In the genomic region with DNA sequence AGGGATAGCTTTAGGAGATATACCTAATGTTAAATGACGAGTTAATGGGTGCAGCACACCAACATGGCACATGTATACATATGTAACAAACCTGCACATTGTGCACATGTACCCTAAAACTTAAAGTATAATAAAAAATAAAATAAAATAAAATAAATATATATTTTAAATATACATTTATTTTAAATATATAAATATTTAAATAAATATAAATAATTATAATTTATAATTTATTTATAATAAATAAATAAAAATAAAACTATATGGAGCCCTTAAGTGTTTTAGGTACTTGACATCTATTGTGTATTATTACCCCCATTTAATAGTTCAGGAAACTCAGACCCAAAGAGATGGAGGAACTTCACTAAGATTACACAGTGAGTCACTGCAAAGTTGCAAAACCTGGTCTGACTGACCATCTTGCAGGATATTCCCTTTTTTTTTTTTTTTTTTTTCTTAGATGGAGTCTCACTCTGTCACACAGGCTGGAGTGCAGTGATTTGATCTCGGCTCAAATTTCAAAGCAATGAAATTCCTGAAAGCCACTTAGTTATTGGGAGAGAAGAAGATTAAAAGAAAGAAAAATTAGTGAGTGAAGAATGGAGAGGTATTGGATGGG, we compare ENCODE assay signal across 12 cellular contexts. TPM values are rescaled to one million over a fixed set of nuclear protein-coding genes. Genes with fewer than 3 reads are reported as not detected.
A peak's percentile ranks its signal among the peaks of the same experiment; 100 is the strongest.
DNase-seq lines count a peak whose midpoint lies in the region; ATAC-seq, FAIRE-seq and TF ChIP-seq lines count a peak whose summit lies in the region.
"Had no signal": no experiment of that assay in that cellular context is flagged by ENCODE, and none has a peak within 500 bp of the region (broad histone marks: within the 10 kb centered on the region; RNA-seq: fewer than 3 reads in every experiment).

No MANE protein-coding gene starts in this region.

- peaks cover 3% of the 10 kb centered on the region for H3K36me3 Mint-ChIP-seq in T-cell
- no peaks in the 10 kb centered on the region for H3K36me3 Mint-ChIP-seq in activated CD4-positive, alpha-beta memory T cell treated with anti-CD3 and anti-CD28 coated beads for 36 hours

- H3K27me3 Mint-ChIP-seq in T-cell = peaks cover 9 to 17% of the 10 kb centered on the region in 2 donors
- H3K27me3 Mint-ChIP-seq in activated CD4-positive, alpha-beta memory T cell treated with anti-CD3 and anti-CD28 coated beads for 36 hours = no peaks in the 10 kb centered on the region

- intact Hi-C loops in pancreas (cut with DNase I) = no loop called here
- intact Hi-C loops in activated CD4-positive, alpha-beta memory T cell treated with anti-CD3 and anti-CD28 coated beads for 36 hours (cut with micrococcal nuclease) = no loop called here

- FAIRE-seq in pancreas (lab: Jason Lieb, UNC) = peak; percentile 56

- POLR2A ChIA-PET in T-cell (lab: Charles Lee) = no interaction called here
- POLR2A ChIA-PET in activated CD4-positive, alpha-beta memory T cell treated with anti-CD3 and anti-CD28 coated beads for 36 hours (lab: Charles Lee) = no interaction called here

- H3K27ac ChIP-seq in pancreas = no peak overlapping the region
- H3K27ac ChIP-seq: HL-60, Peyer's patch had no signal

- ATAC-seq in pancreas (no peak), T-cell (replicated peaks in 1 of 4) (no peak)

- TF ChIP-seq POLR2A in NB4 (IDR thresholded peaks at IDR 0.05; ENCODE audit: extremely low read depth, insufficient read length) = no peak
- TF ChIP-seq POLR2A in erythroblast (IDR thresholded peaks at IDR 0.05; ENCODE audit: low read length) = no peak

- H3K9me3 ChIP-seq in pancreas = no peaks in the 10 kb centered on the region
- H3K9me3 ChIP-seq: Peyer's patch had no signal

- WGBS in pancreas, 2 donors = 54 to 70% methylated on average over 2 of the region's 2 CpGs

- H3K4me1 Mint-ChIP-seq in T-cell = peaks cover 3 to 12% (median 5%) of the 10 kb centered on the region in 3 donors
- H3K4me1 Mint-ChIP-seq in activated CD4-positive, alpha-beta memory T cell treated with anti-CD3 and anti-CD28 coated beads for 36 hours (ENCODE audit: low read depth) = peaks cover 9% of the 10 kb centered on the region

- no peaks in the 10 kb centered on the region for H3K36me3 ChIP-seq in pancreas
- H3K36me3 ChIP-seq: Peyer's patch had no signal

- TF ChIP-seq CTCF in NB4 (IDR thresholded peaks at IDR 0.05; ENCODE audit: low read depth, low read length) (no peak), pancreas (IDR thresholded peaks at IDR 0.05) (no peak)

- no peaks in the 10 kb centered on the region for H3K4me1 ChIP-seq in pancreas
- H3K4me1 ChIP-seq: Peyer's patch had no signal

- H3K27ac Mint-ChIP-seq in T-cell = no peak overlapping the region
- no peak overlapping the region for H3K27ac Mint-ChIP-seq in activated CD4-positive, alpha-beta memory T cell treated with anti-CD3 and anti-CD28 coated beads for 36 hours
- H3K27ac Mint-ChIP-seq: nephron had no signal

- H3K9me3 Mint-ChIP-seq in T-cell = peaks cover 0 to 19% (median 2%) of the 10 kb centered on the region in 3 donors
- H3K9me3 Mint-ChIP-seq in activated CD4-positive, alpha-beta memory T cell treated with anti-CD3 and anti-CD28 coated beads for 36 hours = peaks cover 11% of the 10 kb centered on the region

- CTCF ChIA-PET in T-cell (lab: Charles Lee) = no interaction called here
- CTCF ChIA-PET in activated CD4-positive, alpha-beta memory T cell treated with anti-CD3 and anti-CD28 coated beads for 36 hours (lab: Charles Lee) = interaction anchor here (0.7 kb wide), 1 partner anchor 87 kb away, joined by 3 read pairs; no protein-coding TSS in a partner anchor

- H3K4me3 ChIP-seq in NB4 (ENCODE audit: low read depth, low read length) (no peak overlapping the region), pancreas (no peak overlapping the region)
- H3K4me3 ChIP-seq: Peyer's patch had no signal

- DNase-seq in ELR (ENCODE audit: low read depth) (peak; percentile 89), NB4 (ENCODE audit: low read depth) (peak; percentile 51), dedifferentiated amniotic fluid mesenchymal stem cell (ENCODE audit: extremely low spot score) (peak; percentile 30), pancreas (no peak), NCI-H524 (lab: John Stamatoyannopoulos, UW) (no peak), T-cell (no peak), erythroblast (lab: John Stamatoyannopoulos, UW) (no peak)
- DNase-seq in activated CD4-positive, alpha-beta memory T cell treated with anti-CD3 and anti-CD28 coated beads for 36 hours = no peak
- DNase-seq: Peyer's patch; stimulated activated naive CD4-positive, alpha-beta T cell treated with Interleukin-2 at 50 U/mL for 16 hours had no signal

- H3K27me3 ChIP-seq in pancreas = no peaks in the 10 kb centered on the region
- H3K27me3 ChIP-seq: Peyer's patch had no signal

- H3K4me3 Mint-ChIP-seq in T-cell = no peak overlapping the region
- H3K4me3 Mint-ChIP-seq in activated CD4-positive, alpha-beta memory T cell treated with anti-CD3 and anti-CD28 coated beads for 36 hours = no peak overlapping the region
- H3K4me3 Mint-ChIP-seq: nephron had no signal

RNA-seq across cellular contexts. Expression of gene C5orf52, which starts 5.8 kb away (rescaled TPM):
- not detected for total RNA-seq in pancreas
- polyA plus RNA-seq in pancreas = not detected
- total RNA-seq in T-cell = not detected
- not detected for total RNA-seq in activated CD4-positive, alpha-beta memory T cell treated with anti-CD3 and anti-CD28 coated beads for 36 hours

RNA-seq across cellular contexts. Expression of gene SOX30, which starts 13.3 kb away (rescaled TPM):
- total RNA-seq in pancreas (not detected), T-cell (under 1 TPM in 3 of 5 donors, not detected in 2; 0.10 to 0.44 (median 0.13) TPM)
- polyA plus RNA-seq in pancreas = under 1 TPM in 1 of 2 donors, not detected in 1; 0.05 TPM
- under 1 TPM; 0.65 to 0.93 TPM for total RNA-seq in activated CD4-positive, alpha-beta memory T cell treated with anti-CD3 and anti-CD28 coated beads for 36 hours

Comparison
In these comparisons a context has a peak if more than half of its experiments do, and no peak if none do; other contexts are left out.
1. DNase-seq: peak in ELR (single experiment), NB4 (single experiment) and dedifferentiated amniotic fluid mesenchymal stem cell (single experiment); none in pancreas (0 of 6), NCI-H524 (0 of 2), T-cell (0 of 34), erythroblast (0 of 2) and activated CD4-positive, alpha-beta memory T cell treated with anti-CD3 and anti-CD28 coated beads for 36 hours (single experiment).